Comparison of ENCODE assay signal across 22 cellular contexts in genomic region chr3:104360038-104360437, GRCh38.
DNase-seq lines count a peak whose midpoint lies in the region; ATAC-seq, FAIRE-seq and TF ChIP-seq lines count a peak whose summit lies in the region.
"Had no signal": no experiment of that assay in that cellular context is flagged by ENCODE, and none has a peak within 500 bp of the region (broad histone marks: within the 10 kb centered on the region; RNA-seq: fewer than 3 reads in every experiment).

No MANE protein-coding gene starts in this region.

- no peak for FAIRE-seq in GM12891 (lab: Jason Lieb, UNC)
- FAIRE-seq: bronchial epithelial cell, kidney, small intestine had no signal

- H3K9me2 ChIP-seq in GM23248 (ENCODE audit: insufficient read depth), result no peaks in the 10 kb centered on the region; the same call in 1 of the 2 replicates

- H2AFZ ChIP-seq in GM23248, result peak overlapping the region; percentile 48
- H2AFZ ChIP-seq in smooth muscle cell (ENCODE audit: low read depth), result no peak overlapping the region
- H2AFZ ChIP-seq: parathyroid adenoma had no signal

- H3K4me2 ChIP-seq in GM23248 (ENCODE audit: unreplicated experiment) (peak overlapping the region; percentile 78), smooth muscle cell (peak overlapping the region; percentile 52)

- in situ Hi-C loops in GM23248 (cut with MboI), result no loop called here

- H3K27me3 ChIP-seq in GM23248 (replicated peaks; ENCODE audit: insufficient read depth) (no peaks in the 10 kb centered on the region), smooth muscle cell (ENCODE audit: low read depth) (no peaks in the 10 kb centered on the region)
- H3K27me3 ChIP-seq: tibial artery had no signal

- TF ChIP-seq CTCF in WI38 (IDR thresholded peaks at IDR 0.05; ENCODE audit: low read depth, low read length) (no peak), fibroblast of the aortic adventitia (IDR thresholded peaks at IDR 0.05; ENCODE audit: insufficient read depth, low read length) (no peak), smooth muscle cell (IDR thresholded peaks at IDR 0.05; ENCODE audit: borderline replicate concordance, insufficient read depth, poor library complexity, severe bottlenecking) (no peak)

- no peak for DNase-seq in GM23248
- DNase-seq in fibroblast of the aortic adventitia (ENCODE audit: low read depth), result no peak
- no peak for DNase-seq in smooth muscle cell (lab: John Stamatoyannopoulos, UW; ENCODE audit: unreplicated experiment)
- no peak for DNase-seq in EL
- DNase-seq in NCI-H526 treated with DMSO at 0.1 percent for 48 hours (lab: John Stamatoyannopoulos, UW), result no peak
- DNase-seq in GM12891 (ENCODE audit: insufficient read length, low spot score), result no peak
- DNase-seq: activated naive CD8-positive, alpha-beta T cell treated with anti-CD3 and anti-CD28 coated beads for 36 hours; COR-L47; DND-41; hypothalamus; kidney; natural killer cell; NCI-H1105; NCI-H2081 treated with DMSO at 0.1 percent for 48 hours; small intestine; stimulated activated CD4-positive, alpha-beta T cell treated with anti-CD3 and anti-CD28 coated beads, Interleukin-2, amount 100 ng/mL, for 48 hours; tibial artery had no signal

- no peak for TF ChIP-seq POLR2A in GM12891 (IDR thresholded peaks at IDR 0.05; ENCODE audit: low read depth, low read length)

- peak overlapping the region; percentile 48 for H3K27ac ChIP-seq in GM23248
- H3K27ac ChIP-seq in smooth muscle cell (ENCODE audit: low read depth), result peak overlapping the region; percentile 54
- H3K27ac ChIP-seq: parathyroid adenoma, RWPE1, tibial artery had no signal

- H3K79me2 ChIP-seq in GM23248 (ENCODE audit: insufficient read depth), result no peaks in the 10 kb centered on the region
- no peaks in the 10 kb centered on the region for H3K79me2 ChIP-seq in smooth muscle cell (ENCODE audit: low read depth)
- H3K79me2 ChIP-seq: parathyroid adenoma had no signal

- H3K9ac ChIP-seq in GM23248 (peak overlapping the region; percentile 36), smooth muscle cell (ENCODE audit: low read depth) (no peak overlapping the region)
- H3K9ac ChIP-seq: parathyroid adenoma had no signal

- H3K4me1 ChIP-seq in GM23248 (ENCODE audit: insufficient read depth), result peaks cover 18% of the 10 kb centered on the region
- H3K4me1 ChIP-seq in smooth muscle cell (ENCODE audit: low read depth), result peaks cover 3% of the 10 kb centered on the region
- H3K4me1 ChIP-seq: parathyroid adenoma had no signal

- no peak for ATAC-seq in HG03196 (IDR thresholded peaks at IDR 0.05; ENCODE audit: unreplicated experiment)
- ATAC-seq: natural killer cell had no signal

- H3K36me3 ChIP-seq in GM23248 (ENCODE audit: low read depth) (no peaks in the 10 kb centered on the region), smooth muscle cell (ENCODE audit: low read depth) (no peaks in the 10 kb centered on the region)
- H3K36me3 ChIP-seq: tibial artery had no signal

- H3K9me3 ChIP-seq in GM23248 (ENCODE audit: low read depth) (no peaks in the 10 kb centered on the region), smooth muscle cell (replicated peaks; ENCODE audit: low read depth) (no peaks in the 10 kb centered on the region)
- H3K9me3 ChIP-seq: tibial artery had no signal

- H4K20me1 ChIP-seq in GM23248 (ENCODE audit: insufficient read depth), result no peaks in the 10 kb centered on the region
- H4K20me1 ChIP-seq in smooth muscle cell (ENCODE audit: low read depth), result no peaks in the 10 kb centered on the region

- peaks cover 18% of the 10 kb centered on the region for H3F3A ChIP-seq in GM23248 (ENCODE audit: insufficient read depth)
- no peaks in the 10 kb centered on the region for H3F3A ChIP-seq in smooth muscle cell (ENCODE audit: low read depth)

- H3K4me3 ChIP-seq in GM23248 (peak overlapping the region; percentile 60), WI38 (ENCODE audit: low read depth, low read length) (peak overlapping the region; percentile 22), fibroblast of the aortic adventitia (ENCODE audit: low read depth, low read length) (peak overlapping the region; percentile 41), smooth muscle cell (no peak overlapping the region)
- H3K4me3 ChIP-seq: tibial artery had no signal

TF ChIP-seq in GM12891, 5 proteins besides CTCF, POLR2A, EP300 and RAD21:
- TF ChIP-seq SPI1 (IDR thresholded peaks at IDR 0.05; ENCODE audit: low read depth, low read length), result no peak
- no peak for TF ChIP-seq POLR2AphosphoS5 (IDR thresholded peaks at IDR 0.05; ENCODE audit: low read depth, low read length)
- no peak for TF ChIP-seq POU2F2 (IDR thresholded peaks at IDR 0.05; ENCODE audit: low read depth, low read length)
- no peak for TF ChIP-seq TAF1 (IDR thresholded peaks at IDR 0.05; ENCODE audit: low read depth, low read length)
- no peak for TF ChIP-seq PAX5 (IDR thresholded peaks at IDR 0.05; ENCODE audit: insufficient read depth, low read length, severe bottlenecking)
